ENCODE assay signal across 11 cellular contexts in genomic region chr11:76599041-76600013, GRCh38.
A peak's percentile ranks its signal among the peaks of the same experiment; 100 is the strongest.
DNase-seq lines count a peak whose midpoint lies in the region; TF ChIP-seq lines count a peak whose summit lies in the region.
"Had no signal": no experiment of that assay in that cellular context is flagged by ENCODE, and none has a peak within 500 bp of the region (broad histone marks: within the 10 kb centered on the region; RNA-seq: fewer than 3 reads in every experiment).

No MANE protein-coding gene starts in this region.

- H3K36me3 ChIP-seq in right atrium auricular region, result no peaks in the 10 kb centered on the region
- H3K36me3 ChIP-seq: upper lobe of left lung had no signal

- no peak overlapping the region for H3K4me3 ChIP-seq in right atrium auricular region
- no peak overlapping the region for H3K4me3 ChIP-seq in skeletal muscle cell (ENCODE audit: low read depth, low read length)
- H3K4me3 ChIP-seq: upper lobe of left lung had no signal

- H3K27ac ChIP-seq in right atrium auricular region, result peak overlapping the region in 1 of 2 donors; percentile 19
- H3K27ac ChIP-seq: HL-60, RWPE1, upper lobe of left lung had no signal

- H3K9me3 ChIP-seq in right atrium auricular region, result no peaks in the 10 kb centered on the region
- H3K9me3 ChIP-seq: upper lobe of left lung had no signal

- peaks cover 0 to 37% of the 10 kb centered on the region in 2 donors for H3K4me1 ChIP-seq in right atrium auricular region

- no peak for TF ChIP-seq CTCF in right atrium auricular region (IDR thresholded peaks at IDR 0.05)
- no peak for TF ChIP-seq CTCF in GM10266 (IDR thresholded peaks at IDR 0.05; ENCODE audit: control insufficient read depth, insufficient read depth, low read depth, missing control alignments)

- H3K27ac Mint-ChIP-seq in T-helper 2 cell treated with Interferon-gamma antibody and Interleukin-4, amounts not matched to agents 5 μg/mL and 100 μg/mL, for 36 hours, result peak overlapping the region; percentile 24

- peaks cover 36% of the 10 kb centered on the region for H3K4me1 Mint-ChIP-seq in T-helper 2 cell treated with Interferon-gamma antibody and Interleukin-4, amounts not matched to agents 5 μg/mL and 100 μg/mL, for 36 hours (ENCODE audit: low read depth)

- peaks cover 11% of the 10 kb centered on the region for H3K36me3 Mint-ChIP-seq in T-helper 2 cell treated with Interferon-gamma antibody and Interleukin-4, amounts not matched to agents 5 μg/mL and 100 μg/mL, for 36 hours (ENCODE audit: low read depth)

- no peaks in the 10 kb centered on the region for H3K27me3 ChIP-seq in right atrium auricular region
- H3K27me3 ChIP-seq: upper lobe of left lung had no signal

- no peak overlapping the region for H3K4me3 Mint-ChIP-seq in T-helper 2 cell treated with Interferon-gamma antibody and Interleukin-4, amounts not matched to agents 5 μg/mL and 100 μg/mL, for 36 hours

- peaks cover 13% of the 10 kb centered on the region for H3K9me3 Mint-ChIP-seq in T-helper 2 cell treated with Interferon-gamma antibody and Interleukin-4, amounts not matched to agents 5 μg/mL and 100 μg/mL, for 36 hours

- CTCF ChIA-PET in HEK293T (lab: Yijun Ruan, JAX), result interaction anchor here (0.5 to 0.8 kb wide), 3 partner anchors 13 to 392 kb away, joined by 3 to 10 read pairs (median 4); no protein-coding TSS in a partner anchor

- no peak for DNase-seq in T-helper 2 cell treated with Interferon-gamma antibody and Interleukin-4, amounts not matched to agents 5 μg/mL and 100 μg/mL, for 36 hours (ENCODE audit: low spot score)
- DNase-seq in T-helper 2 cell (no peak), T1000 (lab: John Stamatoyannopoulos, UW) (peak; percentile 85), right atrium auricular region (ENCODE audit: low spot score) (peak; percentile 50), skeletal muscle cell (ENCODE audit: low read depth) (peak; percentile 55), GM10266 (ENCODE audit: extremely low spot score) (no peak), HEK293T (ENCODE audit: extremely low spot score) (no peak), NCI-H748 treated with DMSO at 0.1 percent for 48 hours (lab: John Stamatoyannopoulos, UW) (no peak)
- DNase-seq: upper lobe of left lung had no signal

- POLR2A ChIA-PET in HEK293T (lab: Yijun Ruan, JAX), result no interaction called here

- H3K27me3 Mint-ChIP-seq in T-helper 2 cell treated with Interferon-gamma antibody and Interleukin-4, amounts not matched to agents 5 μg/mL and 100 μg/mL, for 36 hours (ENCODE audit: low read depth), result no peaks in the 10 kb centered on the region

TF ChIP-seq in HEK293T, 16 proteins besides CTCF, POLR2A, EP300 and RAD21:
- TF ChIP-seq BHLHE40 (IDR thresholded peaks at IDR 0.05; ENCODE audit: borderline replicate concordance) (no peak), L3MBTL2 (conservative IDR thresholded peaks at IDR 0.05) (no peak), FOXM1 (IDR thresholded peaks at IDR 0.05; ENCODE audit: borderline replicate concordance) (no peak), TARDBP (IDR thresholded peaks at IDR 0.05) (no peak), HDGF (IDR thresholded peaks at IDR 0.05; ENCODE audit: borderline replicate concordance) (no peak), ZNF384 (IDR thresholded peaks at IDR 0.05) (no peak)
TF ChIP-seq in HEK293T: peak in this region for 0.

Comparison
In these comparisons a context has a peak if more than half of its experiments do, and no peak if none do; other contexts are left out.
1. DNase-seq: peak in T1000 (single experiment), right atrium auricular region (single experiment) and skeletal muscle cell (single experiment); none in T-helper 2 cell treated with Interferon-gamma antibody and Interleukin-4, amounts not matched to agents 5 μg/mL and 100 μg/mL, for 36 hours (single experiment), T-helper 2 cell (0 of 5), GM10266 (single experiment), HEK293T (single experiment) and NCI-H748 treated with DMSO at 0.1 percent for 48 hours (single experiment).